In the genomic region with DNA sequence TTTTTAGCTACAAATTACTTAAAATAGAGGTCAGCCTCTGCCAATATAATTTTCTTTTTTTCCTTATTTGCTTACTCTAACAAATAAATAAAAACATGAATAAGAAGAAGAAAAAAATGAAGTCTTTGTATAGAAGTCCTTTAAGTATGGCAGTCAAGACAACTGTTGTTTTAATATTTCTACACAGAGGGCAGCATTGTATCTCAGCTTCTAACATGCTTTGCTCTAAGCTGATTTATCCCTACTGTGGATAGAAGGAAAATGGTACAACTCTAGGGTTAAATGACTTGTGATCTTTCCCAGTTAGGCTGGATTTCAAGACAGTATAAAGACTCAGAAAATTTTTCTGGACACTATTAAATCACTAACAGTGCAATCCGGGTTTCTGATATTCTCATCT, we compare ENCODE assay signal across 2 cellular contexts.
TF ChIP-seq lines count a peak whose summit lies in the region.

No MANE protein-coding gene starts in this region.

TF ChIP-seq in IMR-90, 13 proteins besides CTCF, POLR2A, EP300 and RAD21:
- TF ChIP-seq RCOR1 (IDR thresholded peaks at IDR 0.05; ENCODE audit: insufficient replicate concordance, low read length) (no peak), MAFK (IDR thresholded peaks at IDR 0.05; ENCODE audit: low read depth, low read length) (no peak), CHD1 (IDR thresholded peaks at IDR 0.05; ENCODE audit: low read depth, low read length) (no peak), RFX5 (IDR thresholded peaks at IDR 0.05; ENCODE audit: low read depth, low read length) (no peak), USF2 (IDR thresholded peaks at IDR 0.05; ENCODE audit: low read depth, low read length) (no peak), MXI1 (IDR thresholded peaks at IDR 0.05; ENCODE audit: borderline replicate concordance, low read depth, low read length) (no peak), BHLHE40 (IDR thresholded peaks at IDR 0.05; ENCODE audit: low read depth, low read length) (no peak), MAZ (IDR thresholded peaks at IDR 0.05; ENCODE audit: borderline replicate concordance, low read depth, low read length) (no peak), NFE2L2 (IDR thresholded peaks at IDR 0.05; ENCODE audit: low read depth, low read length) (no peak), CEBPB (IDR thresholded peaks at IDR 0.05; ENCODE audit: low read depth, low read length) (no peak), FOS (IDR thresholded peaks at IDR 0.05; ENCODE audit: low read depth, low read length) (no peak)
- TF ChIP-seq, protein P1, sequence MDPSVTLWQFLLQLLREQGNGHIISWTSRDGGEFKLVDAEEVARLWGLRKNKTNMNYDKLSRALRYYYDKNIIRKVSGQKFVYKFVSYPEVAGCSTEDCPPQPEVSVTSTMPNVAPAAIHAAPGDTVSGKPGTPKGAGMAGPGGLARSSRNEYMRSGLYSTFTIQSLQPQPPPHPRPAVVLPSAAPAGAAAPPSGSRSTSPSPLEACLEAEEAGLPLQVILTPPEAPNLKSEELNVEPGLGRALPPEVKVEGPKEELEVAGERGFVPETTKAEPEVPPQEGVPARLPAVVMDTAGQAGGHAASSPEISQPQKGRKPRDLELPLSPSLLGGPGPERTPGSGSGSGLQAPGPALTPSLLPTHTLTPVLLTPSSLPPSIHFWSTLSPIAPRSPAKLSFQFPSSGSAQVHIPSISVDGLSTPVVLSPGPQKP (IDR thresholded peaks at IDR 0.05; ENCODE audit: borderline replicate concordance, low read depth, low read length): no peak

TF ChIP-seq in SK-N-SH, 30 proteins besides CTCF, POLR2A, EP300 and RAD21:
- TF ChIP-seq FOSL2 (IDR thresholded peaks at IDR 0.05; ENCODE audit: borderline replicate concordance, low read depth) (no peak), MEF2A (IDR thresholded peaks at IDR 0.05; ENCODE audit: borderline replicate concordance, low read depth) (no peak), TCF12 (IDR thresholded peaks at IDR 0.05) (no peak), CHD2 (IDR thresholded peaks at IDR 0.05; ENCODE audit: low read length, partially characterized antibody) (no peak)
